ENCODE assay signal across 19 cellular contexts in genomic region chr5:83145882-83146331, GRCh38.
DNase-seq lines count a peak whose midpoint lies in the region; ATAC-seq and TF ChIP-seq lines count a peak whose summit lies in the region.
"Had no signal": no experiment of that assay in that cellular context is flagged by ENCODE, and none has a peak within 500 bp of the region (broad histone marks: within the 10 kb centered on the region; RNA-seq: fewer than 3 reads in every experiment).

No MANE protein-coding gene starts in this region.

- no peak overlapping the region for H3K27ac ChIP-seq in AG04450 (ENCODE audit: low read depth, low read length)
- no peak overlapping the region for H3K27ac ChIP-seq in fibroblast of lung (ENCODE audit: insufficient read depth, low read length)
- H3K27ac ChIP-seq in esophagus muscularis mucosa (replicated peaks in 1 of 4) = peak overlapping the region in 2 of 4 donors; percentile 1 to 28

- H3K27me3 ChIP-seq in AG04450 (ENCODE audit: control insufficient read depth, insufficient read depth, low read length) (no peaks in the 10 kb centered on the region), fibroblast of lung (ENCODE audit: control insufficient read depth, insufficient read depth, low read length) (no peaks in the 10 kb centered on the region), esophagus muscularis mucosa (no peaks in the 10 kb centered on the region)
- H3K27me3 ChIP-seq: MG63 had no signal

- intact Hi-C loops in esophagus muscularis mucosa (cut with DNase I) = no loop called here

- no peak for ATAC-seq in HG03571 (IDR thresholded peaks at IDR 0.05; ENCODE audit: unreplicated experiment)

- POLR2A ChIA-PET in AG04450 (lab: Yijun Ruan, JAX) = interaction anchor here (0.6 kb wide), 1 partner anchor 32 kb away, joined by 3 read pairs; no protein-coding TSS in a partner anchor

- DNase-seq in AG04450 (ENCODE audit: low read depth, low spot score) = peak; percentile 7
- DNase-seq in LHCN-M2 (ENCODE audit: low read depth) = peak; percentile 77
- peak; percentile 7 to 87 for DNase-seq in fibroblast of lung (ENCODE audit: low read depth in 2 of 2)
- peak; percentile 24 for DNase-seq in midbrain (lab: John Stamatoyannopoulos, UW)
- DNase-seq in UCSD-AML1 (lab: John Stamatoyannopoulos, UW; ENCODE audit: unreplicated experiment) = no peak
- no peak for DNase-seq in esophagus muscularis mucosa (ENCODE audit: extremely low spot score)
- DNase-seq in DMS153 (lab: John Stamatoyannopoulos, UW) = no peak
- DNase-seq: activated CD4-positive, alpha-beta memory T cell treated with anti-CD3 and anti-CD28 coated beads for 36 hours; activated T-cell treated with anti-CD3 and anti-CD28 coated beads, Interleukin-2, amount 50 U/mL, for 24 hours; CD4-positive, alpha-beta memory T cell; central memory CD4-positive, alpha-beta T cell; endodermal cell; immature natural killer cell; MG63; NCI-H187; NCI-H345; NK-92 treated with Interleukin-12 subunit alpha and Interleukin-12 subunit beta, amount 100 ng/mL, for 24 hours; stimulated activated CD4-positive, alpha-beta T cell treated with anti-CD3 and anti-CD28 coated beads, Interleukin-2, amount 100 ng/mL, for 48 hours had no signal

- TF ChIP-seq POLR2A in esophagus muscularis mucosa (IDR thresholded peaks at IDR 0.05; ENCODE audit: low read depth) = no peak

- no peaks in the 10 kb centered on the region for H3K36me3 ChIP-seq in fibroblast of lung (ENCODE audit: control insufficient read depth, insufficient read depth, low read length)
- no peaks in the 10 kb centered on the region for H3K36me3 ChIP-seq in esophagus muscularis mucosa
- H3K36me3 ChIP-seq: MG63 had no signal

- TF ChIP-seq CTCF in AG04450 (IDR thresholded peaks at IDR 0.05; ENCODE audit: low read depth, low read length) = no peak
- no peak for TF ChIP-seq CTCF in fibroblast of lung (conservative IDR thresholded peaks at IDR 0.05 in 1 of 2, IDR thresholded peaks at IDR 0.05 in 1 of 2; ENCODE audit: low read depth in 1 of 2, low read length in 2 of 2)
- TF ChIP-seq CTCF in esophagus muscularis mucosa (IDR thresholded peaks at IDR 0.05) = no peak

- H3K4me3 ChIP-seq in AG04450 (ENCODE audit: low read depth, low read length) = no peak overlapping the region
- no peak overlapping the region for H3K4me3 ChIP-seq in fibroblast of lung (replicated peaks in 1 of 4; ENCODE audit: control extremely low read depth in 1 of 4, insufficient read depth in 1 of 4, low read depth in 3 of 4, low read length in 4 of 4)
- no peak overlapping the region for H3K4me3 ChIP-seq in esophagus muscularis mucosa
- H3K4me3 ChIP-seq: MG63 had no signal

- H3K79me2 ChIP-seq in fibroblast of lung (ENCODE audit: control insufficient read depth, insufficient read depth, low read length) = no peaks in the 10 kb centered on the region

- no peak overlapping the region for H3K4me2 ChIP-seq in fibroblast of lung (ENCODE audit: extremely low read depth, insufficient read depth, low read length)

- no peak overlapping the region for H3K9ac ChIP-seq in fibroblast of lung (ENCODE audit: insufficient read depth, low read length)

- TF ChIP-seq EP300 in esophagus muscularis mucosa (IDR thresholded peaks at IDR 0.05) = no peak

- H3K9me3 ChIP-seq in AG04450 (ENCODE audit: control insufficient read depth, insufficient read depth, low read length) (no peaks in the 10 kb centered on the region), fibroblast of lung (ENCODE audit: control insufficient read depth, insufficient read depth, low read depth, low read length) (no peaks in the 10 kb centered on the region), esophagus muscularis mucosa (no peaks in the 10 kb centered on the region)
- H3K9me3 ChIP-seq: MG63 had no signal

- CTCF ChIA-PET in AG04450 (lab: Charles Lee) = no interaction called here

- no peak overlapping the region for H2AFZ ChIP-seq in fibroblast of lung (ENCODE audit: low read length)

- H3K4me1 ChIP-seq in fibroblast of lung (ENCODE audit: control insufficient read depth, extremely low read depth, insufficient read depth, low read length) = no peaks in the 10 kb centered on the region
- H3K4me1 ChIP-seq in esophagus muscularis mucosa = peaks cover 4 to 15% (median 14%) of the 10 kb centered on the region in 4 donors

- no peaks in the 10 kb centered on the region for H4K20me1 ChIP-seq in fibroblast of lung (ENCODE audit: control insufficient read depth, extremely low read depth, insufficient read depth, low read length)

Comparison
In these comparisons a context has a peak if more than half of its experiments do, and no peak if none do; other contexts are left out.
1. DNase-seq: peak in AG04450 (single experiment), LHCN-M2 (single experiment), fibroblast of lung (2 of 2) and midbrain (single experiment); none in UCSD-AML1 (single experiment), esophagus muscularis mucosa (single experiment) and DMS153 (single experiment).